ENCODE assay signal across 22 cellular contexts in genomic region chr14:36270191-36270590, GRCh38.
"Had no signal": no experiment of that assay in that cellular context is flagged by ENCODE, and none has a peak within 500 bp of the region (broad histone marks: within the 10 kb centered on the region; RNA-seq: fewer than 3 reads in every experiment).

No MANE protein-coding gene starts in this region.

- H3K27ac Mint-ChIP-seq: natural killer cell treated with Interleukin-12 subunit alpha and Interleukin-12 subunit beta and Interleukin-15 and Interleukin-18, amount 100 ng/mL, for 72 hours; progenitor cell of endocrine pancreas; stimulated activated effector memory CD8-positive, alpha-beta T cell treated with anti-CD3 and anti-CD28 coated beads, Interleukin-12 subunit alpha, Interleukin-12 subunit beta, amount 100 ng/mL, for 72 hours had no signal

- ATAC-seq: esophagus mucosa; gastrocnemius medialis; heart right ventricle; natural killer cell treated with Interleukin-12 subunit alpha and Interleukin-12 subunit beta and Interleukin-15 and Interleukin-18, amount 100 ng/mL, for 72 hours; pancreas; right cardiac atrium; stimulated activated effector memory CD8-positive, alpha-beta T cell treated with anti-CD3 and anti-CD28 coated beads, Interleukin-12 subunit alpha, Interleukin-12 subunit beta, amount 100 ng/mL, for 72 hours; stimulated activated naive CD8-positive, alpha-beta T cell treated with anti-CD3 and anti-CD28 coated beads, Interleukin-15, Interleukin-2, amounts not matched to agents 100 U/mL and 50 U/mL, for 24 hours; upper lobe of right lung had no signal

- FAIRE-seq: endometrium, islet of Langerhans, pancreas had no signal

- H3K36me3 Mint-ChIP-seq: natural killer cell treated with Interleukin-12 subunit alpha and Interleukin-12 subunit beta and Interleukin-15 and Interleukin-18, amount 100 ng/mL, for 72 hours had no signal

- H3K4me3 ChIP-seq: gastrocnemius medialis, heart right ventricle, left ventricle myocardium inferior, lung, pancreas, tibial nerve, upper lobe of right lung had no signal

- H3K9me3 ChIP-seq: gastrocnemius medialis, heart right ventricle, left ventricle myocardium inferior, pancreas, tibial nerve, upper lobe of right lung had no signal

- H3K36me3 ChIP-seq: gastrocnemius medialis, heart right ventricle, left ventricle myocardium inferior, pancreas, tibial nerve, upper lobe of right lung had no signal

- H3K4me1 ChIP-seq: pancreas had no signal

- DNase-seq: effector memory CD4-positive, alpha-beta T cell; gastrocnemius medialis; heart right ventricle; hypothalamus; left ventricle myocardium inferior; mesenchymal stem cell; midbrain; occipital lobe; pancreas; right cardiac atrium; stimulated activated CD4-positive, alpha-beta T cell treated with anti-CD3 and anti-CD28 coated beads, Interleukin-4, amount 100 ng/mL, for 1 hour; stimulated activated CD8-positive, alpha-beta memory T cell treated with anti-CD3 and anti-CD28 coated beads, Interleukin-4, amount 100 ng/mL, for 48 hours; stimulated activated naive CD8-positive, alpha-beta T cell treated with anti-CD3 and anti-CD28 coated beads, Interleukin-15, Interleukin-2, amounts not matched to agents 100 U/mL and 50 U/mL, for 24 hours; upper lobe of right lung had no signal

- H3K9me3 Mint-ChIP-seq: natural killer cell treated with Interleukin-12 subunit alpha and Interleukin-12 subunit beta and Interleukin-15 and Interleukin-18, amount 100 ng/mL, for 72 hours; stimulated activated effector memory CD8-positive, alpha-beta T cell treated with anti-CD3 and anti-CD28 coated beads, Interleukin-12 subunit alpha, Interleukin-12 subunit beta, amount 100 ng/mL, for 72 hours had no signal

- H3K4me3 Mint-ChIP-seq: natural killer cell treated with Interleukin-12 subunit alpha and Interleukin-12 subunit beta and Interleukin-15 and Interleukin-18, amount 100 ng/mL, for 72 hours; stimulated activated effector memory CD8-positive, alpha-beta T cell treated with anti-CD3 and anti-CD28 coated beads, Interleukin-12 subunit alpha, Interleukin-12 subunit beta, amount 100 ng/mL, for 72 hours had no signal

- H3K27ac ChIP-seq: gastrocnemius medialis, heart right ventricle, left ventricle myocardium inferior, pancreas, tibial nerve, upper lobe of right lung had no signal
